Comparison of ENCODE assay signal across 10 cellular contexts in the genomic region with DNA sequence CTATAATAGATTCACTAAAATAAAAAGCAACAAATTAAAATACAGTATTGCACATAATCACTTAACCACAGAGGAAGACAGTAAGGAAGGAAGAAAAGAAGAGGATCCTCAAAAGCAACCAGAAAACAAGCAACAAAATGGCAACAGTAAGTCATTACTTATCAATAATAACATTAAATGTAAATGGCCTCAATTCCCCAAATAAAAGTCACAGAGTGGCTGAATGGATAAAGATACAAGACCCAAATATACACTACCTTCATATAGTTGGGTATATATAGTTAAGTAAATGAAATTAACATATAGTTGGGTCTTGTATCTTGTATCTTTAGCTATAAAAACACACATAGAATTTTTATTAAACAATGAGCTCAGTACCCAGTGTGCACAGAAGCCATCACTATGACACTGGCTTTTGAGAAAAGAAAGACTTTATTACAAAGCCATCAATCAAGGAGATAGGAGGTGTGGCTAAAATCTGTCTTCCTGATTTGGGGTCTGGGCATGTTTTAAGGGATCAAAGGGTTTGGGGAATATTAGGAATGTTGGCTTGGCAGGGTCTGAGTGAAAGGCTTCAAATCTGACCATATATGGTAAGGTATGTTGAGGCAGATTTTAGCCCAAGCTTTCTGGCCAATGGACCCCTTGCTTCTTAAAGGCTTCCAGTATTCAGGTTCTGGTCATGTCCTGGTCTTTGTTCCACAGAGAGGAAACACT. TPM values are rescaled to one million over a fixed set of nuclear protein-coding genes. Genes with fewer than 3 reads are reported as not detected.
"Had no signal": no experiment of that assay in that cellular context is flagged by ENCODE, and none has a peak within 500 bp of the region (broad histone marks: within the 10 kb centered on the region; RNA-seq: fewer than 3 reads in every experiment).

No MANE protein-coding gene starts in this region.

- FAIRE-seq: HTR-8/SVneo had no signal

- H3K9me3 ChIP-seq: HAP-1 had no signal

- DNase-seq: GM23248, H7, HFFc6, IMR-90 had no signal

- H2AFZ ChIP-seq: GM23248 had no signal

- H3K27ac ChIP-seq: GM23248, KMS-11 had no signal

- H3K4me1 ChIP-seq: HAP-1 had no signal

- H3K27ac Mint-ChIP-seq: HFFc6 had no signal

- H3K36me3 ChIP-seq: HAP-1 had no signal

- H3K4me2 ChIP-seq: KMS-11 had no signal

- H3K9ac ChIP-seq: GM23248, KMS-11 had no signal

- ATAC-seq: HCT116 had no signal

- H3K4me3 ChIP-seq: GM23248, HAP-1 had no signal

- H3K4me3 Mint-ChIP-seq: HFFc6 had no signal

RNA-seq across cellular contexts. Expression of gene GLYAT, which starts 13.4 kb away (rescaled TPM):
- total RNA-seq: GM23248, H4, H7, HFFc6, HT-29, IMR-90 had no signal
- polyA plus RNA-seq: GM23248, IMR-90 had no signal
